8 cellular contexts compared by ENCODE assay signal in genomic region chr11:59560702-59561469, GRCh38. TPM values are rescaled to one million over a fixed set of nuclear protein-coding genes. Genes with fewer than 3 reads are reported as not detected.
DNase-seq lines count a peak whose midpoint lies in the region; ATAC-seq and TF ChIP-seq lines count a peak whose summit lies in the region.

No MANE protein-coding gene starts in this region.

- peaks cover 4% of the 10 kb centered on the region for H3K9me3 Mint-ChIP-seq in neural progenitor cell

- H2AFZ ChIP-seq in neural progenitor cell (replicated peaks) = peak overlapping the region; percentile 90

- peak; percentile 45 for ATAC-seq in GM21737 (IDR thresholded peaks at IDR 0.05; ENCODE audit: unreplicated experiment)
- ATAC-seq in RWPE2 (ENCODE audit: low read depth) = peak; percentile 48
- peak; percentile 68 for ATAC-seq in foreskin keratinocyte

- intact Hi-C loops in stomach (cut with DNase I; ENCODE audit: low total_unique reads) = no loop called here

- no peaks in the 10 kb centered on the region for H3K79me2 ChIP-seq in neural progenitor cell (ENCODE audit: low read depth)

- peak overlapping the region; percentile 90 for H3K4me3 Mint-ChIP-seq in neural progenitor cell

- peaks cover 8% of the 10 kb centered on the region for H3K4me1 ChIP-seq in RWPE2 (ENCODE audit: insufficient read depth, poor library complexity, severe bottlenecking)
- H3K4me1 ChIP-seq in foreskin keratinocyte = no peaks in the 10 kb centered on the region
- H3K4me1 ChIP-seq in neural progenitor cell = no peaks in the 10 kb centered on the region
- H3K4me1 ChIP-seq in stomach = peaks cover 8 to 39% (median 28%) of the 10 kb centered on the region in 4 donors

- TF ChIP-seq CTCF in RWPE2 (IDR thresholded peaks at IDR 0.05; ENCODE audit: poor library complexity, severe bottlenecking) (no peak), foreskin keratinocyte (conservative IDR thresholded peaks at IDR 0.05) (no peak), neural progenitor cell (IDR thresholded peaks at IDR 0.05) (no peak), stomach (IDR thresholded peaks at IDR 0.05) (no peak)

- H3K27ac ChIP-seq in RWPE2 (ENCODE audit: poor library complexity, severe bottlenecking) = peak overlapping the region; percentile 88
- peak overlapping the region; percentile 87 for H3K27ac ChIP-seq in foreskin keratinocyte
- no peak overlapping the region for H3K27ac ChIP-seq in neural progenitor cell
- peak overlapping the region; percentile 87 to 93 (median 92) for H3K27ac ChIP-seq in stomach

- H3K4me2 ChIP-seq in neural progenitor cell = peak overlapping the region; percentile 79

- DNase-seq in DMS53 (lab: John Stamatoyannopoulos, UW) (peak; percentile 88), Kasumi-1 (lab: John Stamatoyannopoulos, UW) (peak; percentile 85), RWPE2 (ENCODE audit: low spot score) (peak; percentile 90), activated gamma-delta T cell treated with Interleukin-2 at 50 U/mL for 16 hours (peak; percentile 74), foreskin keratinocyte (peak; percentile 94 to 98), neural progenitor cell (ENCODE audit: low spot score) (peak; percentile 94), stomach (peak; percentile 86)

- H3K36me3 Mint-ChIP-seq in neural progenitor cell = peaks cover 3% of the 10 kb centered on the region

- peaks cover 45% of the 10 kb centered on the region for H3K27me3 Mint-ChIP-seq in neural progenitor cell (ENCODE audit: insufficient read depth, low read depth)

- no peaks in the 10 kb centered on the region for H3K27me3 ChIP-seq in RWPE2 (ENCODE audit: insufficient read depth, poor library complexity, severe bottlenecking)
- H3K27me3 ChIP-seq in foreskin keratinocyte = no peaks in the 10 kb centered on the region
- H3K27me3 ChIP-seq in neural progenitor cell = no peaks in the 10 kb centered on the region
- H3K27me3 ChIP-seq in stomach = no peaks in the 10 kb centered on the region

- peaks cover 38% of the 10 kb centered on the region for H3K4me1 Mint-ChIP-seq in neural progenitor cell

- WGBS in stomach, 5 donors = 2 to 4% (median 3%) methylated on average over 38 to 39 of the region's 39 CpGs

- no peak for TF ChIP-seq POLR2A in stomach (IDR thresholded peaks at IDR 0.05)

- H4K20me1 ChIP-seq in neural progenitor cell (ENCODE audit: low read depth) = no peaks in the 10 kb centered on the region

- H3K4me3 ChIP-seq in RWPE2 (ENCODE audit: severe bottlenecking) (peak overlapping the region; percentile 52), neural progenitor cell (peak overlapping the region; percentile 96), stomach (peak overlapping the region; percentile 66 to 88 (median 76))

- H3K9me3 ChIP-seq in RWPE2 (ENCODE audit: severe bottlenecking) = no peaks in the 10 kb centered on the region
- H3K9me3 ChIP-seq in neural progenitor cell (ENCODE audit: low read depth) = no peaks in the 10 kb centered on the region
- no peaks in the 10 kb centered on the region for H3K9me3 ChIP-seq in stomach

- no peak overlapping the region for H3K9ac ChIP-seq in neural progenitor cell

- TF ChIP-seq EP300 in stomach (IDR thresholded peaks at IDR 0.05) = no peak

- H3K27ac Mint-ChIP-seq in neural progenitor cell = peak overlapping the region; percentile 100

- peaks cover 64% of the 10 kb centered on the region for H3F3A ChIP-seq in neural progenitor cell (ENCODE audit: low read depth)

- no peaks in the 10 kb centered on the region for H3K36me3 ChIP-seq in RWPE2 (ENCODE audit: low read depth)
- H3K36me3 ChIP-seq in neural progenitor cell = no peaks in the 10 kb centered on the region
- H3K36me3 ChIP-seq in stomach = no peaks in the 10 kb centered on the region

RNA-seq across cellular contexts. Expression of gene OR4D9, which starts 49.5 kb away (rescaled TPM):
- total RNA-seq in foreskin keratinocyte = not detected in 2 replicates
- not detected in 2 replicates for polyA plus RNA-seq in foreskin keratinocyte
- not detected in 2 replicates for total RNA-seq in neural progenitor cell (ENCODE audit: low replicate concordance)
- total RNA-seq in stomach = under 1 TPM in 1 of 5 donors, not detected in 4; under 0.01 TPM
- not detected for polyA plus RNA-seq in stomach

RNA-seq across cellular contexts. Expression of gene OSBP, which starts 54.7 kb away (rescaled TPM):
- total RNA-seq in foreskin keratinocyte (38.1 and 41.1 TPM in 2 replicates), neural progenitor cell (ENCODE audit: low replicate concordance) (20.1 and 22.7 TPM in 2 replicates), stomach (10 to 100 TPM; 27.2 to 67.9 (median 33.3) TPM)
- polyA plus RNA-seq in foreskin keratinocyte (13.6 and 14.4 TPM in 2 replicates), stomach (10 to 100 TPM; 10.8 to 15.1 (median 14.2) TPM)

RNA-seq across cellular contexts. Expression of gene OR4D11, which starts 57.5 kb away (rescaled TPM):
- total RNA-seq in foreskin keratinocyte = not detected in 2 replicates
- polyA plus RNA-seq in foreskin keratinocyte = not detected in 2 replicates
- total RNA-seq in neural progenitor cell (ENCODE audit: low replicate concordance) = not detected in 2 replicates
- total RNA-seq in stomach = not detected
- polyA plus RNA-seq in stomach = not detected
